18 cellular contexts compared by ENCODE assay signal in the genomic region with DNA sequence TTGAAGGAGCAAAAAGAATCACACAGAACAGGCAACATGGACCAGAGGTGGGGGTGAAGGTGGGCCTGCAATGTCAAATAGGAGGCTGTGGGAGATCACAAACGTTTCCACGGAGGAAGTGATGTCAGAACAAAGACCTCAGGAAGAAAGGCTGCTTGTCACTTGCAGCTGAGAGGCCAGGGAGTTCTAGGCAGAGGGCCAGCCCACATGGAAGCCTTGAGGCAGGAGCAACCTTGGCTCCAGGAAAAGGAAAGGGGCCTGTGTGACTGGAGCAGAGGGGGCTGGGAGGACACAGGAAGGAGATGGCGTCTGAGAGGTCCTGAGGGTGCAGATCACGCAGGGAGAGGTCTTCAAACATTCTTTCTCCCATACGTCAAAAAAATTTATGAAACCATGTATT. TPM values are rescaled to one million over a fixed set of nuclear protein-coding genes. Genes with fewer than 3 reads are reported as not detected.
DNase-seq lines count a peak whose midpoint lies in the region; ATAC-seq and TF ChIP-seq lines count a peak whose summit lies in the region.
"Had no signal": no experiment of that assay in that cellular context is flagged by ENCODE, and none has a peak within 500 bp of the region (broad histone marks: within the 10 kb centered on the region; RNA-seq: fewer than 3 reads in every experiment).

No MANE protein-coding gene starts in this region.

- WGBS in heart left ventricle, 4 donors: 32 to 43% (median 36%) methylated on average over 5 of the region's 5 CpGs

- H3K36me3 ChIP-seq in CD8-positive, alpha-beta T cell (ENCODE audit: insufficient read depth, low read length): peaks cover 43% of the 10 kb centered on the region
- peaks cover 0 to 97% (median 85%) of the 10 kb centered on the region in 9 donors for H3K36me3 ChIP-seq in heart left ventricle
- H3K36me3 ChIP-seq: ovary had no signal

- peaks cover 6% of the 10 kb centered on the region for H3K9me3 ChIP-seq in CD8-positive, alpha-beta T cell (ENCODE audit: low read length)
- H3K9me3 ChIP-seq in heart left ventricle: peaks cover 0 to 7% (median 0%) of the 10 kb centered on the region in 12 donors
- H3K9me3 ChIP-seq: ascending aorta, ovary, tibial artery had no signal

- intact Hi-C loops in CD8-positive, alpha-beta T cell (cut with DNase I, micrococcal nuclease): no loop called here
- intact Hi-C loops in heart left ventricle (cut with DNase I): no loop called here

- H3K27me3 ChIP-seq in CD8-positive, alpha-beta T cell (ENCODE audit: insufficient read depth, low read length): no peaks in the 10 kb centered on the region
- no peaks in the 10 kb centered on the region for H3K27me3 ChIP-seq in heart left ventricle
- H3K27me3 ChIP-seq: ascending aorta, ovary, tibial artery had no signal

- no peak for DNase-seq in CD8-positive, alpha-beta T cell
- peak; percentile 67 to 86 (median 78) for DNase-seq in heart left ventricle
- no peak for DNase-seq in neural crest cell (ENCODE audit: low read depth, low spot score)
- no peak for DNase-seq in retina
- DNase-seq in DMS53 (lab: John Stamatoyannopoulos, UW): no peak
- no peak for DNase-seq in GM03348 (ENCODE audit: low spot score)
- DNase-seq: DND-41, NCI-H226, PC-9, tibial artery had no signal

- no peak for TF ChIP-seq POLR2A in heart left ventricle (IDR thresholded peaks at IDR 0.05)

- TF ChIP-seq CTCF in CD8-positive, alpha-beta T cell (IDR thresholded peaks at IDR 0.05): no peak
- TF ChIP-seq CTCF in brain (conservative IDR thresholded peaks at IDR 0.05) (no peak), heart left ventricle (IDR thresholded peaks at IDR 0.05) (no peak), neural crest cell (conservative IDR thresholded peaks at IDR 0.05) (no peak)

- no peak overlapping the region for H3K4me3 Mint-ChIP-seq in CD8-positive, alpha-beta T cell
- H3K4me3 Mint-ChIP-seq in brain (no peak overlapping the region), neural crest cell (no peak overlapping the region)

- H3K4me1 Mint-ChIP-seq in CD8-positive, alpha-beta T cell (ENCODE audit: low read depth): peaks cover 15% of the 10 kb centered on the region
- H3K4me1 Mint-ChIP-seq in brain: no peaks in the 10 kb centered on the region
- peaks cover 4% of the 10 kb centered on the region for H3K4me1 Mint-ChIP-seq in neural crest cell

- POLR2A ChIA-PET in CD8-positive, alpha-beta T cell (lab: Charles Lee): no interaction called here

- H3K4me3 ChIP-seq in CD8-positive, alpha-beta T cell (ENCODE audit: low read depth, low read length): no peak overlapping the region
- no peak overlapping the region for H3K4me3 ChIP-seq in heart left ventricle
- H3K4me3 ChIP-seq: ascending aorta, ovary, PC-9, tibial artery had no signal

- no peaks in the 10 kb centered on the region for H3K4me1 ChIP-seq in CD8-positive, alpha-beta T cell (ENCODE audit: insufficient read depth, low read length)
- H3K4me1 ChIP-seq in heart left ventricle: peaks cover 0 to 34% (median 5%) of the 10 kb centered on the region in 12 donors
- H3K4me1 ChIP-seq: ascending aorta, tibial artery had no signal

- no peak overlapping the region for H3K27ac ChIP-seq in CD8-positive, alpha-beta T cell (ENCODE audit: low read depth, low read length)
- H3K27ac ChIP-seq in heart left ventricle: peak overlapping the region; percentile 65 to 94 (median 77)
- H3K27ac ChIP-seq: ovary, PC-9, tibial artery had no signal

- no peak for ATAC-seq in CD8-positive, alpha-beta T cell
- peak; percentile 84 to 97 (median 90) for ATAC-seq in heart left ventricle
- no peak for ATAC-seq in HG02840 (IDR thresholded peaks at IDR 0.05; ENCODE audit: low FRiP score, unreplicated experiment)

- H3K27ac Mint-ChIP-seq in CD8-positive, alpha-beta T cell: peak overlapping the region; percentile 39
- H3K27ac Mint-ChIP-seq in brain (peak overlapping the region in 4 of 5 experiments; percentile 12 to 94 (median 73)), neural crest cell (ENCODE audit: unreplicated experiment) (peak overlapping the region; percentile 86)

- H3K27me3 Mint-ChIP-seq in CD8-positive, alpha-beta T cell (ENCODE audit: low read depth): no peaks in the 10 kb centered on the region
- no peaks in the 10 kb centered on the region for H3K27me3 Mint-ChIP-seq in brain
- no peaks in the 10 kb centered on the region for H3K27me3 Mint-ChIP-seq in neural crest cell (ENCODE audit: low read depth)

- H3K9me3 Mint-ChIP-seq in CD8-positive, alpha-beta T cell: peaks cover 5% of the 10 kb centered on the region
- peaks cover under 1 to 13% (median 8%) of the 10 kb centered on the region in 5 experiments for H3K9me3 Mint-ChIP-seq in brain
- H3K9me3 Mint-ChIP-seq in neural crest cell: no peaks in the 10 kb centered on the region

- peaks cover 95% of the 10 kb centered on the region for H3K36me3 Mint-ChIP-seq in CD8-positive, alpha-beta T cell
- H3K36me3 Mint-ChIP-seq in brain (peaks cover 95% of the 10 kb centered on the region), neural crest cell (ENCODE audit: low read depth) (peaks cover 24% of the 10 kb centered on the region)

- CTCF ChIA-PET in CD8-positive, alpha-beta T cell (lab: Charles Lee): no interaction called here

RNA-seq across cellular contexts. Expression of a gene that starts 16.3 kb away (rescaled TPM):
- total RNA-seq in CD8-positive, alpha-beta T cell: 10 to 100 TPM; 50.8 to 53.3 TPM
- 4.5 TPM for polyA plus RNA-seq in brain (ENCODE audit: insufficient read depth, low read depth, low replicate concordance)
- 10 to 100 TPM in 8 of 9 donors, 1 to 10 TPM in 1; 10.0 to 24.7 (median 17.0) TPM for total RNA-seq in heart left ventricle
- 10 to 100 TPM; 14.4 to 19.8 TPM for polyA plus RNA-seq in heart left ventricle
- 22.7 and 23.8 TPM in 2 replicates for total RNA-seq in neural crest cell

RNA-seq across cellular contexts. Expression of a gene that starts 42.4 kb away (rescaled TPM):
- not detected for total RNA-seq in CD8-positive, alpha-beta T cell
- polyA plus RNA-seq in brain (ENCODE audit: insufficient read depth, low read depth, low replicate concordance) (not detected), heart left ventricle (not detected)
- total RNA-seq in heart left ventricle (not detected), neural crest cell (not detected in 2 replicates)
- total RNA-seq: ascending aorta, kidney epithelial cell, LHCN-M2, ovary had no signal
- polyA plus RNA-seq: AG04450, esophagus, ovary had no signal

RNA-seq across cellular contexts. Expression of a gene that starts 45.8 kb away (rescaled TPM):
- total RNA-seq in CD8-positive, alpha-beta T cell: 1 to 10 TPM; 1.1 to 1.2 TPM
- polyA plus RNA-seq in brain (ENCODE audit: insufficient read depth, low read depth, low replicate concordance) (5.1 TPM), heart left ventricle (10 to 100 TPM; 15.2 to 17.6 TPM)
- total RNA-seq in heart left ventricle (10 to 100 TPM; 12.8 to 38.6 (median 21.4) TPM), neural crest cell (12.6 and 13.6 TPM in 2 replicates)

Comparison
In these comparisons a context has a peak if more than half of its experiments do, and no peak if none do; other contexts are left out.
1. ATAC-seq: peak in heart left ventricle (4 of 4); none in CD8-positive, alpha-beta T cell (single experiment) and HG02840 (single experiment).
2. DNase-seq: peak in heart left ventricle (5 of 5); none in CD8-positive, alpha-beta T cell (0 of 7), neural crest cell (single experiment), retina (single experiment), DMS53 (single experiment) and GM03348 (single experiment).
3. Peak in every context shown above with its lines, with median percentiles within 50 percentile points of each other: H3K27ac Mint-ChIP-seq.